In the genomic region with DNA sequence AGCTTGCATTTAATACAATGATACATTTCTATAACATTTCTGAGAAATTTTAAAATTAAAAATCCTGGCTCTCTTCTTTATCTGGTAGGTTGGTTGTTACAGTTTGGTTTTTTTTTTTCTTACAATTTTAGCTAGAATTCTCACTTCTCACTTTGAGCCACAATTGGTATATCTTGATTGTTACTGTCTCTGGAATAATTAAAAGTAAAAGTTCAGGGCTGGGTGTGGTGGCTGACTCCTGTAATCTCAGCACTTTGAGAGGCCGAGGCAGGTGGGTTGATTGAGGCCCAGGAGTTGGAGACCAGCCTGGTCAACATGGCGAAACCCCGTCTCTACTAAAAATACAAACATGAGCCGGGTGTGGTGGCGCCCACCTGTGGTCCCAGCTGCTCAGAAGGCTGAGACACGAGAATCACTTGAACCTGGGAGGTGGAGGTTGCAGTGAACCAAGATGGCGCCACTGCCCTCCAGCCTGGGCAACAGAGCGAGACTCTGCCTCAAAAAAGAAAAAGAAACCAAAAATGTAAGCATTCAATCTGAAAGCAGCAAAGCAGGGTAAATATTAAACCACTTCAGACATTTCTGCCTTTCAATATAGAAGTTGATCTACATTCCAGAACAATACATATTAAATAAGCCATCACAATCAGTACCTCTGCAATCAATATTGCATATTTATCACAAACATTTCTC, we compare ENCODE assay signal across 16 cellular contexts.
DNase-seq lines count a peak whose midpoint lies in the region; ATAC-seq lines count a peak whose summit lies in the region.
"Had no signal": no experiment of that assay in that cellular context is flagged by ENCODE, and none has a peak within 500 bp of the region (broad histone marks: within the 10 kb centered on the region; RNA-seq: fewer than 3 reads in every experiment).

No MANE protein-coding gene starts in this region.

- H4K91ac ChIP-seq in neuronal stem cell (ENCODE audit: low read depth, low read length, poor library complexity): no peak overlapping the region

- H2BK5ac ChIP-seq in neuronal stem cell (ENCODE audit: low read length): no peak overlapping the region

- no peak for DNase-seq in GM23248
- no peak for DNase-seq in SJSA1 (ENCODE audit: low read depth in 1 of 2, low spot score in 2 of 2)
- no peak for DNase-seq in neuronal stem cell (ENCODE audit: low spot score)
- DNase-seq in activated naive CD8-positive, alpha-beta T cell treated with anti-CD3 and anti-CD28 coated beads, Interleukin-2, amount 50 U/mL, for 24 hours: no peak
- no peak for DNase-seq in NCI-H226
- DNase-seq in NCI-H1092 (lab: John Stamatoyannopoulos, UW): no peak
- no peak for DNase-seq in GDM1 (lab: John Stamatoyannopoulos, UW)
- DNase-seq: activated CD4-positive, alpha-beta memory T cell treated with anti-CD3 and anti-CD28 coated beads for 36 hours; activated naive CD4-positive, alpha-beta T cell treated with anti-CD3 and anti-CD28 coated beads, Interleukin-2, amount 50 U/mL, for 16 hours; activated T-cell treated with anti-CD3 and anti-CD28 coated beads, Interleukin-2, amount 50 U/mL, for 24 hours; cortex of kidney; left cardiac atrium; occipital lobe; stimulated activated CD4-positive, alpha-beta T cell treated with anti-CD3 and anti-CD28 coated beads, Interleukin-4, amount 100 ng/mL, for 1 hour had no signal

- H3K27me3 Mint-ChIP-seq in activated naive CD8-positive, alpha-beta T cell treated with anti-CD3 and anti-CD28 coated beads, Interleukin-2, amount 50 U/mL, for 24 hours: peaks cover 3% of the 10 kb centered on the region

- peaks cover 19% of the 10 kb centered on the region; the same call in 1 of the 2 replicates for H3F3A ChIP-seq in GM23248 (ENCODE audit: insufficient read depth)

- no peak overlapping the region for H3K4me3 Mint-ChIP-seq in activated naive CD8-positive, alpha-beta T cell treated with anti-CD3 and anti-CD28 coated beads, Interleukin-2, amount 50 U/mL, for 24 hours
- H3K4me3 Mint-ChIP-seq: activated CD4-positive, alpha-beta memory T cell treated with anti-CD3 and anti-CD28 coated beads for 36 hours; activated T-cell treated with anti-CD3 and anti-CD28 coated beads, Interleukin-2, amount 50 U/mL, for 24 hours had no signal

- H3K27ac ChIP-seq in GM23248 (no peak overlapping the region), SJSA1 (peak overlapping the region; percentile 94), neuronal stem cell (replicated peaks; ENCODE audit: low read length) (no peak overlapping the region)
- H3K27ac ChIP-seq: foreskin keratinocyte had no signal

- no peaks in the 10 kb centered on the region for H3K79me1 ChIP-seq in neuronal stem cell (ENCODE audit: low read depth, low read length)

- no peaks in the 10 kb centered on the region; the same call in none of the 2 replicates for H3K27me3 ChIP-seq in GM23248 (replicated peaks; ENCODE audit: insufficient read depth)
- H3K27me3 ChIP-seq in SJSA1 (replicated peaks): no peaks in the 10 kb centered on the region
- no peaks in the 10 kb centered on the region for H3K27me3 ChIP-seq in neuronal stem cell (ENCODE audit: control insufficient read depth in 3 of 3, insufficient read depth in 3 of 3, low read depth in 1 of 3, low read length in 3 of 3)
- H3K27me3 ChIP-seq: foreskin keratinocyte had no signal

- no peak overlapping the region for H3K27ac Mint-ChIP-seq in activated naive CD8-positive, alpha-beta T cell treated with anti-CD3 and anti-CD28 coated beads, Interleukin-2, amount 50 U/mL, for 24 hours
- H3K27ac Mint-ChIP-seq: activated CD4-positive, alpha-beta memory T cell treated with anti-CD3 and anti-CD28 coated beads for 36 hours; activated T-cell treated with anti-CD3 and anti-CD28 coated beads, Interleukin-2, amount 50 U/mL, for 24 hours had no signal

- H3K36me3 Mint-ChIP-seq in activated naive CD8-positive, alpha-beta T cell treated with anti-CD3 and anti-CD28 coated beads, Interleukin-2, amount 50 U/mL, for 24 hours (ENCODE audit: low read depth): no peaks in the 10 kb centered on the region
- H3K36me3 Mint-ChIP-seq: activated CD4-positive, alpha-beta memory T cell treated with anti-CD3 and anti-CD28 coated beads for 36 hours had no signal

- no peaks in the 10 kb centered on the region for H3K9me2 ChIP-seq in GM23248 (ENCODE audit: insufficient read depth)

- H2BK12ac ChIP-seq in neuronal stem cell (ENCODE audit: low read length): no peak overlapping the region

- no peak overlapping the region for H3K4ac ChIP-seq in neuronal stem cell (ENCODE audit: low read length)

- no peak overlapping the region for H2BK15ac ChIP-seq in neuronal stem cell (ENCODE audit: low read length)

- no peak overlapping the region for H2BK120ac ChIP-seq in neuronal stem cell (ENCODE audit: low read depth, low read length)

- WGBS in GM23248 (ENCODE audit: low coverage in 1 of 2, low lambda C conversion rate in 2 of 2, missing lambda C conversion rate in 2 of 2), 2 experiments: 83 to 87% methylated on average over 8 of the region's 8 CpGs
- WGBS in neuronal stem cell (ENCODE audit: extremely low coverage in 2 of 2, insufficient read length in 2 of 2, insufficient replicate concordance in 1 of 2), 2 donors: no CpG with 5 or more reads among the region's 8 CpGs

- H3K36me3 ChIP-seq in GM23248 (ENCODE audit: low read depth) (no peaks in the 10 kb centered on the region), SJSA1 (no peaks in the 10 kb centered on the region), neuronal stem cell (replicated peaks in 1 of 2; ENCODE audit: control insufficient read depth in 2 of 2, insufficient read depth in 2 of 2, low read length in 2 of 2) (no peaks in the 10 kb centered on the region)

- H3K9ac ChIP-seq in GM23248: no peak overlapping the region
- no peak overlapping the region for H3K9ac ChIP-seq in neuronal stem cell (ENCODE audit: low read depth, low read length, poor library complexity)

- 0 out of 2 replicates have a peak overlapping the region, but pooled peaks have one; percentile 34 for H2AFZ ChIP-seq in GM23248
- no peak overlapping the region for H2AFZ ChIP-seq in neuronal stem cell (ENCODE audit: low read length)

- no peaks in the 10 kb centered on the region for H3K79me2 ChIP-seq in GM23248 (ENCODE audit: insufficient read depth)

- H3K18ac ChIP-seq in neuronal stem cell (ENCODE audit: low read length): peak overlapping the region; percentile 9

- no peak overlapping the region for H3K4me3 ChIP-seq in GM23248
- H3K4me3 ChIP-seq in SJSA1: no peak overlapping the region
- no peak overlapping the region for H3K4me3 ChIP-seq in neuronal stem cell (ENCODE audit: low read length in 2 of 2)

- H3K9me3 ChIP-seq in GM23248 (ENCODE audit: low read depth) (no peaks in the 10 kb centered on the region), SJSA1 (replicated peaks) (no peaks in the 10 kb centered on the region), neuronal stem cell (replicated peaks in 1 of 2; ENCODE audit: control insufficient read depth in 2 of 2, insufficient read depth in 1 of 2, low read depth in 1 of 2, low read length in 2 of 2) (no peaks in the 10 kb centered on the region)

- peaks cover 8% of the 10 kb centered on the region for H3K4me1 Mint-ChIP-seq in activated naive CD8-positive, alpha-beta T cell treated with anti-CD3 and anti-CD28 coated beads, Interleukin-2, amount 50 U/mL, for 24 hours

- no peaks in the 10 kb centered on the region for H4K20me1 ChIP-seq in GM23248 (ENCODE audit: insufficient read depth)

- H3K4me1 ChIP-seq in GM23248 (ENCODE audit: insufficient read depth) (peaks cover 29% of the 10 kb centered on the region), SJSA1 (replicated peaks) (peaks cover 42% of the 10 kb centered on the region), neuronal stem cell (ENCODE audit: control insufficient read depth in 2 of 2, insufficient read depth in 1 of 2, low read depth in 1 of 2, low read length in 2 of 2) (peaks cover 0 to 7% of the 10 kb centered on the region in 2 donors)
- H3K4me1 ChIP-seq: foreskin keratinocyte had no signal

- in situ Hi-C loops in GM23248 (cut with MboI): no loop called here

- H3K14ac ChIP-seq in neuronal stem cell (ENCODE audit: low read length): no peak overlapping the region

- no peak overlapping the region for H3K23ac ChIP-seq in neuronal stem cell (ENCODE audit: low read depth, low read length, poor library complexity)

- H3K9me3 Mint-ChIP-seq in activated naive CD8-positive, alpha-beta T cell treated with anti-CD3 and anti-CD28 coated beads, Interleukin-2, amount 50 U/mL, for 24 hours: no peaks in the 10 kb centered on the region
- H3K9me3 Mint-ChIP-seq: activated CD4-positive, alpha-beta memory T cell treated with anti-CD3 and anti-CD28 coated beads for 36 hours; activated T-cell treated with anti-CD3 and anti-CD28 coated beads, Interleukin-2, amount 50 U/mL, for 24 hours had no signal

- H4K8ac ChIP-seq in neuronal stem cell (ENCODE audit: low read depth, low read length): peak overlapping the region; percentile 59

- ATAC-seq in GM18861 (IDR thresholded peaks at IDR 0.05; ENCODE audit: unreplicated experiment): peak; percentile 47
- ATAC-seq in activated naive CD8-positive, alpha-beta T cell treated with anti-CD3 and anti-CD28 coated beads, Interleukin-2, amount 50 U/mL, for 24 hours: no peak

- no peak overlapping the region for H2AK5ac ChIP-seq in neuronal stem cell (ENCODE audit: low read depth, low read length)

- no peak overlapping the region for H3K4me2 ChIP-seq in GM23248 (ENCODE audit: unreplicated experiment)
- H3K4me2 ChIP-seq in neuronal stem cell (ENCODE audit: insufficient read depth, low read length, poor library complexity, severe bottlenecking): no peak overlapping the region
